In the genomic region with DNA sequence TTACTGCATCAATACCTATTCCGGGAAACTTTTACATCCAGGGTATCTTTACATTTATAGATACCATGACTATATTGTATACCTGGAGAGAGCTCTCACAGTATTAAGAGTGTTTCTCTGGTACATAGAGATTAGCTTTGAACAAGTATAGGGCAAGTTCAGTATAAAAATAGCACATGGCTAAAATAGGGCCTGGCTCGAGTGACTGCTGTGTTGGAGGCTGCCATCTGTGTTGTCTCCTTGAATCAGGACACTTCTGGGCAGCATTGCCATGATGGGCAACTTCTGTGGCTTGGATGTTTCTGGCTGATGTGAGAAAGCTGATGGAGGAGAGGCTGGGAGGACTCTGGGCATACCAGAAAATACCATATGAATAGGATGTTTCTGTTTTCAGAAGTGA, we compare ENCODE assay signal across 25 cellular contexts. TPM values are rescaled to one million over a fixed set of nuclear protein-coding genes. Genes with fewer than 3 reads are reported as not detected.
DNase-seq lines count a peak whose midpoint lies in the region; ATAC-seq, FAIRE-seq and TF ChIP-seq lines count a peak whose summit lies in the region.
"Had no signal": no experiment of that assay in that cellular context is flagged by ENCODE, and none has a peak within 500 bp of the region (broad histone marks: within the 10 kb centered on the region; RNA-seq: fewer than 3 reads in every experiment).

No MANE protein-coding gene starts in this region.

- TF ChIP-seq POLR2A in heart left ventricle (IDR thresholded peaks at IDR 0.05) = no peak

- H3K9me3 Mint-ChIP-seq in WTC11 (peaks cover 22% of the 10 kb centered on the region), nephron (peaks cover 19% of the 10 kb centered on the region)
- H3K9me3 Mint-ChIP-seq: activated CD4-positive, alpha-beta T cell treated with anti-CD3 and anti-CD28 coated beads, Interleukin-2, amount 10 ng/mL, durations not matched to agents 24 days and 14 days had no signal

- H3K4me1 Mint-ChIP-seq in WTC11 = peaks cover 43% of the 10 kb centered on the region
- H3K4me1 Mint-ChIP-seq in nephron = peaks cover 72% of the 10 kb centered on the region
- H3K4me1 Mint-ChIP-seq: activated CD4-positive, alpha-beta T cell treated with anti-CD3 and anti-CD28 coated beads, Interleukin-2, amount 10 ng/mL, durations not matched to agents 24 days and 14 days; memory B cell; naive B cell; stimulated activated memory B cell treated with anti-CD40 and anti-IgM and Interleukin-4, amounts not matched to agents 10 μg/mL and 1 μg/mL and 100 μg/mL, for 72 hours had no signal

- H3K27ac Mint-ChIP-seq in WTC11 = peak overlapping the region; percentile 27; the same call in 1 of the 2 replicates
- peak overlapping the region; percentile 46 to 89 (median 50) for H3K27ac Mint-ChIP-seq in nephron
- H3K27ac Mint-ChIP-seq: activated CD4-positive, alpha-beta T cell treated with anti-CD3 and anti-CD28 coated beads, Interleukin-2, amount 10 ng/mL, durations not matched to agents 24 days and 14 days; activated T-cell treated with anti-CD3 and anti-CD28 coated beads, Interleukin-2, amount 50 U/mL, for 24 hours; memory B cell; naive B cell; stimulated activated memory B cell treated with anti-CD40 and anti-IgM and Interleukin-4, amounts not matched to agents 10 μg/mL and 1 μg/mL and 100 μg/mL, for 72 hours had no signal

- peak overlapping the region in 7 of 12 donors; percentile 15 to 50 (median 31) for H3K27ac ChIP-seq in heart left ventricle
- H3K27ac ChIP-seq: C4-2B, HL-60, suprapubic skin, VCaP had no signal

- H3K4me3 ChIP-seq in heart left ventricle = no peak overlapping the region
- H3K4me3 ChIP-seq: suprapubic skin had no signal

- peaks cover 0 to 28% (median 12%) of the 10 kb centered on the region in 12 donors for H3K4me1 ChIP-seq in heart left ventricle

- peak; percentile 5 for FAIRE-seq in urothelium cell line (lab: Jason Lieb, UNC)

- peaks cover 0 to 12% (median 6%) of the 10 kb centered on the region in 12 donors for H3K9me3 ChIP-seq in heart left ventricle
- H3K9me3 ChIP-seq: suprapubic skin had no signal

- no peak overlapping the region for H3K4me3 Mint-ChIP-seq in WTC11
- peak overlapping the region in 1 of 3 experiments; percentile 49 for H3K4me3 Mint-ChIP-seq in nephron
- H3K4me3 Mint-ChIP-seq: activated CD4-positive, alpha-beta T cell treated with anti-CD3 and anti-CD28 coated beads, Interleukin-2, amount 10 ng/mL, durations not matched to agents 24 days and 14 days; activated T-cell treated with anti-CD3 and anti-CD28 coated beads, Interleukin-2, amount 50 U/mL, for 24 hours; memory B cell; naive B cell; stimulated activated memory B cell treated with anti-CD40 and anti-IgM and Interleukin-4, amounts not matched to agents 10 μg/mL and 1 μg/mL and 100 μg/mL, for 72 hours had no signal

- intact Hi-C loops in heart left ventricle (cut with DNase I) = loop anchor here in 1 of 10 donors (10.0 kb wide), 1 partner anchor 137 kb away; no protein-coding TSS in a partner anchor

- CTCF ChIA-PET in WTC11 (lab: Charles Lee) = no interaction called here

- no peaks in the 10 kb centered on the region for H3K27me3 ChIP-seq in heart left ventricle
- H3K27me3 ChIP-seq: suprapubic skin had no signal

- H3K27me3 Mint-ChIP-seq in WTC11 (ENCODE audit: low read depth) = no peaks in the 10 kb centered on the region
- H3K27me3 Mint-ChIP-seq in nephron (ENCODE audit: low read depth) = no peaks in the 10 kb centered on the region
- H3K27me3 Mint-ChIP-seq: activated CD4-positive, alpha-beta T cell treated with anti-CD3 and anti-CD28 coated beads, Interleukin-2, amount 10 ng/mL, durations not matched to agents 24 days and 14 days; activated T-cell treated with anti-CD3 and anti-CD28 coated beads, Interleukin-2, amount 50 U/mL, for 24 hours; memory B cell; naive B cell; stimulated activated memory B cell treated with anti-CD40 and anti-IgM and Interleukin-4, amounts not matched to agents 10 μg/mL and 1 μg/mL and 100 μg/mL, for 72 hours had no signal

- ATAC-seq in WTC11 = no peak
- peak; percentile 94 to 99 (median 96) for ATAC-seq in heart left ventricle
- ATAC-seq in GM18907 (IDR thresholded peaks at IDR 0.05; ENCODE audit: unreplicated experiment) = no peak
- ATAC-seq: stimulated activated memory B cell treated with anti-CD40 and anti-IgM and Interleukin-4, amounts not matched to agents 10 μg/mL and 1 μg/mL and 100 μg/mL, for 72 hours had no signal

- H3K36me3 ChIP-seq in heart left ventricle = no peaks in the 10 kb centered on the region
- H3K36me3 ChIP-seq: suprapubic skin had no signal

- no peak for TF ChIP-seq CTCF in WTC11 (IDR thresholded peaks at IDR 0.05)
- no peak for TF ChIP-seq CTCF in heart left ventricle (IDR thresholded peaks at IDR 0.05)
- TF ChIP-seq CTCF in nephron (IDR thresholded peaks at IDR 0.05; ENCODE audit: unreplicated experiment in 3 of 3) = no peak

- WGBS in heart left ventricle, 4 donors = 41 to 61% (median 51%) methylated on average over 2 of the region's 2 CpGs

- peaks cover 22% of the 10 kb centered on the region for H3K36me3 Mint-ChIP-seq in WTC11
- peaks cover 43% of the 10 kb centered on the region for H3K36me3 Mint-ChIP-seq in nephron (ENCODE audit: low read depth)
- H3K36me3 Mint-ChIP-seq: memory B cell; naive B cell; stimulated activated memory B cell treated with anti-CD40 and anti-IgM and Interleukin-4, amounts not matched to agents 10 μg/mL and 1 μg/mL and 100 μg/mL, for 72 hours had no signal

- DNase-seq in WTC11 (ENCODE audit: low spot score) (no peak), heart left ventricle (peak in 4 of 5 donors; percentile 25 to 40 (median 30)), urothelium cell line (ENCODE audit: low spot score) (no peak), NCI-H82 (lab: John Stamatoyannopoulos, UW) (no peak), NCI-H2029 treated with DMSO at 0.1 percent for 48 hours (lab: John Stamatoyannopoulos, UW) (no peak)
- DNase-seq: activated CD4-positive, alpha-beta T cell treated with anti-CD3 and anti-CD28 coated beads, Interleukin-2, amount 10 ng/mL, durations not matched to agents 24 days and 14 days; activated gamma-delta T cell; activated T-cell treated with anti-CD3 and anti-CD28 coated beads, Interleukin-2, amount 50 U/mL, for 24 hours; DND-41; naive B cell; NCI-H1417; NCI-H2081 treated with DMSO at 0.1 percent for 48 hours; RPMI8226; stimulated activated CD4-positive, alpha-beta T cell treated with anti-CD3 and anti-CD28 coated beads, Interleukin-12 subunit alpha, Interleukin-12 subunit beta, amount 100 ng/mL, for 4 hours; stimulated activated CD4-positive, alpha-beta T cell treated with anti-CD3 and anti-CD28 coated beads, Interleukin-4, amount 100 ng/mL, for 24 hours; T-helper 2 cell had no signal

- POLR2A ChIA-PET in WTC11 (lab: Charles Lee) = no interaction called here

TF ChIP-seq in WTC11, 78 proteins besides CTCF, POLR2A, EP300 and RAD21 (continues in another document):
- TF ChIP-seq AR (CRISPR knock-in tag; IDR thresholded peaks at IDR 0.05) (no peak), IRF1 (CRISPR knock-in tag; IDR thresholded peaks at IDR 0.05) (no peak)

RNA-seq across cellular contexts. Expression of gene ARHGAP28, which starts 18.7 kb away (rescaled TPM):
- total RNA-seq in WTC11 (2021) (10.5 to 14.8 TPM (median 10.7 TPM) in 3 replicates), heart left ventricle (1 to 10 TPM in 8 of 9 donors, under 1 TPM in 1; 0.42 to 7.5 (median 1.8) TPM)
- polyA plus RNA-seq in heart left ventricle = 1 to 10 TPM in 1 of 2 donors, under 1 TPM in 1; 0.61 to 1.1 TPM
- total RNA-seq: activated CD4-positive, alpha-beta T cell treated with anti-CD3 and anti-CD28 coated beads, Interleukin-2, amount 10 ng/mL, durations not matched to agents 24 days and 14 days; activated CD8-positive, alpha-beta memory T cell treated with anti-CD3 and anti-CD28 coated beads for 36 hours had no signal

Comparison
In these comparisons a context has a peak if more than half of its experiments do, and no peak if none do; other contexts are left out.
1. ATAC-seq: peak in heart left ventricle (4 of 4); none in WTC11 (single experiment) and GM18907 (single experiment).
2. DNase-seq: peak in heart left ventricle (4 of 5); none in WTC11 (single experiment), urothelium cell line (single experiment), NCI-H82 (single experiment) and NCI-H2029 treated with DMSO at 0.1 percent for 48 hours (single experiment).